1 cellular context compared by ENCODE assay signal in genomic region chr12:24177889-24178288, GRCh38.
TF ChIP-seq lines count a peak whose summit lies in the region.

No MANE protein-coding gene starts in this region.

TF ChIP-seq in GM12878, 131 proteins besides CTCF, POLR2A, EP300 and RAD21 (continued from another document):
- TF ChIP-seq CREM (IDR thresholded peaks at IDR 0.05; ENCODE audit: low read depth) = no peak
- TF ChIP-seq ATF3 (IDR thresholded peaks at IDR 0.05; ENCODE audit: borderline replicate concordance, extremely low read depth, low read depth, low read length) = no peak
- no peak for TF ChIP-seq BCLAF1 (IDR thresholded peaks at IDR 0.05)
- TF ChIP-seq RCOR1 (conservative IDR thresholded peaks at IDR 0.05; ENCODE audit: low read depth, low read length) = no peak
- no peak for TF ChIP-seq JUND (IDR thresholded peaks at IDR 0.05; ENCODE audit: low read depth, low read length)
- TF ChIP-seq, protein P1, sequence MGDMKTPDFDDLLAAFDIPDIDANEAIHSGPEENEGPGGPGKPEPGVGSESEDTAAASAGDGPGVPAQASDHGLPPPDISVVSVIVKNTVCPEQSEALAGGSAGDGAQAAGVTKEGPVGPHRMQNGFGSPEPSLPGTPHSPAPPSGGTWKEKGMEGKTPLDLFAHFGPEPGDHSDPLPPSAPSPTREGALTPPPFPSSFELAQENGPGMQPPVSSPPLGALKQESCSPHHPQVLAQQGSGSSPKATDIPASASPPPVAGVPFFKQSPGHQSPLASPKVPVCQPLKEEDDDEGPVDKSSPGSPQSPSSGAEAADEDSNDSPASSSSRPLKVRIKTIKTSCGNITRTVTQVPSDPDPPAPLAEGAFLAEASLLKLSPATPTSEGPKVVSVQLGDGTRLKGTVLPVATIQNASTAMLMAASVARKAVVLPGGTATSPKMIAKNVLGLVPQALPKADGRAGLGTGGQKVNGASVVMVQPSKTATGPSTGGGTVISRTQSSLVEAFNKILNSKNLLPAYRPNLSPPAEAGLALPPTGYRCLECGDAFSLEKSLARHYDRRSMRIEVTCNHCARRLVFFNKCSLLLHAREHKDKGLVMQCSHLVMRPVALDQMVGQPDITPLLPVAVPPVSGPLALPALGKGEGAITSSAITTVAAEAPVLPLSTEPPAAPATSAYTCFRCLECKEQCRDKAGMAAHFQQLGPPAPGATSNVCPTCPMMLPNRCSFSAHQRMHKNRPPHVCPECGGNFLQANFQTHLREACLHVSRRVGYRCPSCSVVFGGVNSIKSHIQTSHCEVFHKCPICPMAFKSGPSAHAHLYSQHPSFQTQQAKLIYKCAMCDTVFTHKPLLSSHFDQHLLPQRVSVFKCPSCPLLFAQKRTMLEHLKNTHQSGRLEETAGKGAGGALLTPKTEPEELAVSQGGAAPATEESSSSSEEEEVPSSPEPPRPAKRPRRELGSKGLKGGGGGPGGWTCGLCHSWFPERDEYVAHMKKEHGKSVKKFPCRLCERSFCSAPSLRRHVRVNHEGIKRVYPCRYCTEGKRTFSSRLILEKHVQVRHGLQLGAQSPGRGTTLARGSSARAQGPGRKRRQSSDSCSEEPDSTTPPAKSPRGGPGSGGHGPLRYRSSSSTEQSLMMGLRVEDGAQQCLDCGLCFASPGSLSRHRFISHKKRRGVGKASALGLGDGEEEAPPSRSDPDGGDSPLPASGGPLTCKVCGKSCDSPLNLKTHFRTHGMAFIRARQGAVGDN (IDR thresholded peaks at IDR 0.05) = no peak
- TF ChIP-seq SREBF1 (IDR thresholded peaks at IDR 0.05; ENCODE audit: low read length) = no peak
- no peak for TF ChIP-seq ETV6 (conservative IDR thresholded peaks at IDR 0.05 in 1 of 2, IDR thresholded peaks at IDR 0.05 in 1 of 2; ENCODE audit: borderline replicate concordance in 1 of 2, low read depth in 1 of 2)
- TF ChIP-seq ZNF274 (IDR thresholded peaks at IDR 0.05; ENCODE audit: insufficient read depth, insufficient read length) = no peak
- no peak for TF ChIP-seq YY1 (IDR thresholded peaks at IDR 0.05; ENCODE audit: low read depth, low read length)
TF ChIP-seq in GM12878: peak in this region for 25.
